8 cellular contexts compared by ENCODE assay signal in the genomic region with DNA sequence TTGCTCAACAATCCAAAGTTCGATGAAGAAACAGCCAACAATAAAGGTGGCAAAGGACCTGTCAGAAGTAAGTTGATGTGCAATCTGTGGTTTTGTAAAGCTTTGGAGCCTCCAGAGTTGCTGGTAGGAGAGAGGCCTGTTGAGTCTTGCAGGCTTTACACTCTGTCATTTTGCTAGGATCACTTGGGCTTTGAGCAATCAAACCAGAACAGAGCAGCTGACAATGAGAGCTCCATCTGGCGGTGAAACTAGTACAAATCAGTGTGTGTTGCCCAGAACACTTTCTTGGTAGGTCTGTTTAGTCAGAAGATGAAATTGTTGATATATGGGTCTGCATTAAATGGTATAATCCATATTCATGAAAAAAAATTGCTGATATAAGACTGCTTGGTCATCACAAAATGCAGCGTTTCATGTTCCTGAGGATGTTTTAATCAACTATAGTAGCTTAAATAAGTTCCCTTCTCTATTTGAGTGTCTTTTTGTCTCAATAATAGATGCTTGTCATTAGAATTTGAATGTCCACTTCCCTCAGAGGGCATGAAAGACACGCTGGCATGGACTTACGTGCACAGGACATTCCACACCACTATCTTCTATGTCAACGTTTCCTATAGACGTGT. TPM values are rescaled to one million over a fixed set of nuclear protein-coding genes. Genes with fewer than 3 reads are reported as not detected.
A peak's percentile ranks its signal among the peaks of the same experiment; 100 is the strongest.
DNase-seq lines count a peak whose midpoint lies in the region; ATAC-seq lines count a peak whose summit lies in the region.

No MANE protein-coding gene starts in this region.

- H3K79me2 ChIP-seq in mesendoderm (ENCODE audit: control insufficient read depth, insufficient read depth, low read length): no peaks in the 10 kb centered on the region

- H3K4me1 Mint-ChIP-seq in effector memory CD8-positive, alpha-beta T cell (ENCODE audit: low read depth in 2 of 2): peaks cover 7 to 12% of the 10 kb centered on the region in 2 donors

- H3K27ac Mint-ChIP-seq in effector memory CD8-positive, alpha-beta T cell: no peak overlapping the region

- H3K23ac ChIP-seq in mesendoderm (ENCODE audit: low read length): no peak overlapping the region

- no peak overlapping the region for H2BK15ac ChIP-seq in mesendoderm (replicated peaks; ENCODE audit: low read depth)

- H3K9me3 Mint-ChIP-seq in effector memory CD8-positive, alpha-beta T cell: no peaks in the 10 kb centered on the region

- H2BK120ac ChIP-seq in mesendoderm (ENCODE audit: low read depth, low read length): no peak overlapping the region

- no peak overlapping the region for H4K5ac ChIP-seq in mesendoderm (ENCODE audit: low read length)

- peak; percentile 82 for DNase-seq in GM03348 (ENCODE audit: low spot score)
- peak; percentile 83 for DNase-seq in NCI-H69 (lab: John Stamatoyannopoulos, UW)
- DNase-seq in activated CD4-positive, alpha-beta T cell treated with anti-CD3 and anti-CD28 coated beads, Interleukin-2, amount 50 U/mL, for 4 hours: peak; percentile 48 to 57
- DNase-seq in effector memory CD8-positive, alpha-beta T cell: peak; percentile 61 to 67 (median 62)
- DNase-seq in mesendoderm: peak; percentile 82
- DNase-seq in stimulated activated CD8-positive, alpha-beta memory T cell treated with anti-CD3 and anti-CD28 coated beads, Interleukin-4, amount 100 ng/mL, for 4 hours (ENCODE audit: low read depth in 2 of 2, low spot score in 1 of 2): peak; percentile 30

- H3K79me1 ChIP-seq in mesendoderm (ENCODE audit: low read length): no peaks in the 10 kb centered on the region

- H2BK5ac ChIP-seq in mesendoderm (ENCODE audit: low read length): no peak overlapping the region

- H3K4ac ChIP-seq in mesendoderm (ENCODE audit: low read depth, low read length): no peak overlapping the region

- H3K18ac ChIP-seq in mesendoderm (ENCODE audit: low read length): no peak overlapping the region

- H2AK5ac ChIP-seq in mesendoderm (ENCODE audit: low read length): no peak overlapping the region

- H3K36me3 Mint-ChIP-seq in effector memory CD8-positive, alpha-beta T cell (ENCODE audit: insufficient read depth): peaks cover 5% of the 10 kb centered on the region

- no peak overlapping the region for H3K27ac ChIP-seq in mesendoderm (ENCODE audit: low read depth, low read length)

- no peak overlapping the region for H3K9ac ChIP-seq in mesendoderm (ENCODE audit: low read length)

- H3K27me3 ChIP-seq in mesendoderm (ENCODE audit: insufficient read depth, low read length, poor library complexity): no peaks in the 10 kb centered on the region

- H3K4me3 Mint-ChIP-seq in effector memory CD8-positive, alpha-beta T cell: no peak overlapping the region

- peak; percentile 64 for ATAC-seq in HG02852 (IDR thresholded peaks at IDR 0.05; ENCODE audit: unreplicated experiment)
- ATAC-seq in effector memory CD8-positive, alpha-beta T cell (replicated peaks): peak; percentile 87
- no peak for ATAC-seq in HG02759 (IDR thresholded peaks at IDR 0.05; ENCODE audit: unreplicated experiment)

- H3K27me3 Mint-ChIP-seq in effector memory CD8-positive, alpha-beta T cell: no peaks in the 10 kb centered on the region

- H3K4me2 ChIP-seq in mesendoderm (ENCODE audit: low read length): no peak overlapping the region

- H3K36me3 ChIP-seq in mesendoderm (ENCODE audit: control insufficient read depth, insufficient read depth, low read length): no peaks in the 10 kb centered on the region

- no peak overlapping the region for H3K4me3 ChIP-seq in mesendoderm (ENCODE audit: low read length)

- WGBS in mesendoderm (ENCODE audit: extremely low coverage, insufficient coverage, low lambda C conversion rate): no CpG with 5 or more reads among the region's 7 CpGs

- H3K56ac ChIP-seq in mesendoderm (ENCODE audit: low read length): no peak overlapping the region

- H4K8ac ChIP-seq in mesendoderm (ENCODE audit: low read depth, low read length): no peak overlapping the region

- H3K4me1 ChIP-seq in mesendoderm (ENCODE audit: control insufficient read depth, low read depth, low read length): no peaks in the 10 kb centered on the region

RNA-seq across cellular contexts. Expression of gene TMOD2, which starts 25.7 kb away (rescaled TPM):
- 1.2 TPM for polyA plus RNA-seq in mesendoderm (2013, experiment 1 of 2)
- 1.4 TPM for polyA plus RNA-seq in mesendoderm (2013, experiment 2 of 2)

RNA-seq across cellular contexts. Expression of gene LYSMD2, which starts 39.6 kb away (rescaled TPM):
- 2.3 TPM for polyA plus RNA-seq in mesendoderm (2013, experiment 1 of 2)
- 2.7 TPM for polyA plus RNA-seq in mesendoderm (2013, experiment 2 of 2)

RNA-seq across cellular contexts. Expression of gene TMOD3, which starts 52.4 kb away (rescaled TPM):
- polyA plus RNA-seq in mesendoderm (2013, experiment 1 of 2): 24.0 TPM
- 24.4 TPM for polyA plus RNA-seq in mesendoderm (2013, experiment 2 of 2)

Comparison
In these comparisons a context has a peak if more than half of its experiments do, and no peak if none do; other contexts are left out.
1. DNase-seq: peak in every context shown above with its lines; median percentile 83 in NCI-H69; 82 in GM03348; 82 in mesendoderm; 62 in effector memory CD8-positive, alpha-beta T cell; 52 in activated CD4-positive, alpha-beta T cell treated with anti-CD3 and anti-CD28 coated beads, Interleukin-2, amount 50 U/mL, for 4 hours; 30 in stimulated activated CD8-positive, alpha-beta memory T cell treated with anti-CD3 and anti-CD28 coated beads, Interleukin-4, amount 100 ng/mL, for 4 hours.